ENCODE assay signal across 8 cellular contexts in the genomic region with DNA sequence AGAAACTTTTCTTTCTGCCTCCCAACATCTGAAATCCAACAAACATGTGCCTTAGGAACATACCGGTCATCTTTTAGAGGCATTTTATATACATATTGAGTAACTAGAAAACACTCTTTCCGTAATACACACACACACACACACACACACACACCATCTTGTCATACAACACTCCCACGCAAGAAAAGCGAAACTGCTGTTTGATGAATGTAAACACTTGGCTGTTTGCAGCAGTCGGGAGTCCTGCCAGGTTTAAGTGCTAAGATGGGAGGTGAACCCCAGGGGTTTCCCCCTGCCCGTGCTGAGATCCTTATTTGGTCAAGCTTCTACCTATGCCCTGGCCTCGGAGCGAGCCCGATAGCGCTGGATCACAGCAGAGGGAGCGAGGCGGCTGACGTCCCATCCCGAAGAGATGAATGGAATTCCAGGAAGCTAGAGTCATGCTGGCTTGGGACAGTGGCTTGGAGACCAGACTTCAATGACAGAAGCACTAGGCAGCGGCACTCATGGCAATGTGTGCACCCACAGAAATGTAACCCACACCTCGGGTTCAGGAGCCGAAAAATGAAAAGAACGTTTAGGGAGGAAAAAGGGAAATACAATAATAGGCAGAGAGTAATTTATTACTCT. TPM values are rescaled to one million over a fixed set of nuclear protein-coding genes. Genes with fewer than 3 reads are reported as not detected.
DNase-seq lines count a peak whose midpoint lies in the region; ATAC-seq and TF ChIP-seq lines count a peak whose summit lies in the region.

No MANE protein-coding gene starts in this region.

- peak overlapping the region; percentile 95 for H3K27ac ChIP-seq in RWPE1
- peak overlapping the region; percentile 81 to 95 (median 92) for H3K27ac ChIP-seq in esophagus squamous epithelium
- H3K27ac ChIP-seq in muscle layer of duodenum (ENCODE audit: low read length), result peak overlapping the region; percentile 93

- POLR2A ChIA-PET in RWPE1 (lab: Yijun Ruan, JAX; ENCODE audit: low non-redundant PET), result interaction anchor here (1.6 kb wide), 1 partner anchor 407 kb away, joined by 9 read pairs; no protein-coding TSS in a partner anchor

- no peaks in the 10 kb centered on the region for H3K9me3 ChIP-seq in esophagus squamous epithelium
- no peaks in the 10 kb centered on the region for H3K9me3 ChIP-seq in muscle layer of duodenum (ENCODE audit: control insufficient read depth in 1 of 2, low read length in 2 of 2)

- H3K27me3 ChIP-seq in esophagus squamous epithelium (peaks cover 0 to 8% (median 0%) of the 10 kb centered on the region in 4 donors), muscle layer of duodenum (ENCODE audit: low read depth, low read length) (no peaks in the 10 kb centered on the region)

- TF ChIP-seq CTCF in RWPE1 (conservative IDR thresholded peaks at IDR 0.05; ENCODE audit: low read depth), result no peak
- TF ChIP-seq CTCF in esophagus squamous epithelium (IDR thresholded peaks at IDR 0.05), result no peak

- 17 to 23% methylated on average over 12 to 18 of the region's 18 CpGs for WGBS in esophagus squamous epithelium, 2 donors

- TF ChIP-seq POLR2A in esophagus squamous epithelium (IDR thresholded peaks at IDR 0.05), result no peak

- DNase-seq in NCI-H1092 treated with DMSO at 0.1 percent for 48 hours (lab: John Stamatoyannopoulos, UW) (peak; percentile 24), NCI-H1092 (lab: John Stamatoyannopoulos, UW) (no peak), RWPE1 (ENCODE audit: low spot score) (peak; percentile 75), esophagus squamous epithelium (lab: John Stamatoyannopoulos, UW) (no peak), NCI-H82 (lab: John Stamatoyannopoulos, UW) (no peak)

- intact Hi-C loops in esophagus squamous epithelium (cut with DNase I), result loop anchor here (5.0 to 10.0 kb wide), 3 partner anchors 175 to 762 kb away; no protein-coding TSS in a partner anchor

- H3K4me3 ChIP-seq in esophagus squamous epithelium (peak overlapping the region; percentile 40 to 82 (median 63)), muscle layer of duodenum (ENCODE audit: low read depth in 1 of 2, low read length in 2 of 2) (peak overlapping the region; percentile 61 to 84)

- CTCF ChIA-PET in RWPE1 (lab: Yijun Ruan, JAX), result interaction anchor here (0.5 to 3.6 kb wide), 33 partner anchors 9 to 1088 kb away, joined by 3 to 47 read pairs (median 4); no protein-coding TSS in a partner anchor

- H3K4me1 ChIP-seq in esophagus squamous epithelium (peaks cover 7 to 62% (median 9%) of the 10 kb centered on the region in 3 donors), muscle layer of duodenum (ENCODE audit: control insufficient read depth in 1 of 2, insufficient read depth in 2 of 2, low read length in 2 of 2) (peaks cover 0 to 8% of the 10 kb centered on the region in 2 donors)

- ATAC-seq in GM19452 (IDR thresholded peaks at IDR 0.05; ENCODE audit: unreplicated experiment) (no peak), HG02852 (IDR thresholded peaks at IDR 0.05; ENCODE audit: unreplicated experiment) (no peak)

- peaks cover 0 to 25% (median 0%) of the 10 kb centered on the region in 3 donors for H3K36me3 ChIP-seq in esophagus squamous epithelium
- peaks cover 23 to 41% of the 10 kb centered on the region in 2 donors for H3K36me3 ChIP-seq in muscle layer of duodenum (ENCODE audit: control insufficient read depth in 1 of 2, insufficient read depth in 2 of 2, low read length in 2 of 2)

RNA-seq across cellular contexts. Expression of a gene that starts 1.3 kb away (rescaled TPM):
- total RNA-seq in esophagus squamous epithelium, result 100 to 1,000 TPM in 1 of 4 donors, 10 to 100 TPM in 2, 1 to 10 TPM in 1; 6.3 to 110 (median 63.8) TPM

Comparison
In these comparisons a context has a peak if more than half of its experiments do, and no peak if none do; other contexts are left out.
1. DNase-seq: peak in NCI-H1092 treated with DMSO at 0.1 percent for 48 hours (single experiment) and RWPE1 (single experiment); none in NCI-H1092 (single experiment), esophagus squamous epithelium (single experiment) and NCI-H82 (single experiment).
2. Peak in every context shown above with its lines, with median percentiles within 50 percentile points of each other: H3K27ac ChIP-seq.